2 cellular contexts compared by ENCODE assay signal in the genomic region with DNA sequence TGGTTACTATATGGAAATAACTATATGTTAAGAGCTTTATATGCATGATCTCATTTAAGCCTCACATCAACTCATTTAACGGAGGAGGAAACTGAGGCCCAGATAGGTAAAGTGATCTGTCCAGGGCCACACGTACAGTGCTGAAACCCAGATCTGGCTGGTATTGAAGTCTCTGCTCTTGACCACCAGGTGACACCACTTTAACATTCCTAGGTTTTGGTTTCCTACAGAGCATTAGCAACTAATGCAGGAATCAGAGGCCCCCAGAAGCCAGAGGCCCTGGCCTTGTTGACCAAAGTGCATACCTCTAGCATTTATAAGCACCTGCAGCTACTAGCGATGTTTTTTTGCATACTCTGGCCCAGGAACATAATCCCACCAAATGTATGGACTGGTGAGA.
TF ChIP-seq lines count a peak whose summit lies in the region.

No MANE protein-coding gene starts in this region.

TF ChIP-seq in SK-N-SH, 30 proteins besides CTCF, POLR2A, EP300 and RAD21 (continued from another document):
- TF ChIP-seq, protein P1, sequence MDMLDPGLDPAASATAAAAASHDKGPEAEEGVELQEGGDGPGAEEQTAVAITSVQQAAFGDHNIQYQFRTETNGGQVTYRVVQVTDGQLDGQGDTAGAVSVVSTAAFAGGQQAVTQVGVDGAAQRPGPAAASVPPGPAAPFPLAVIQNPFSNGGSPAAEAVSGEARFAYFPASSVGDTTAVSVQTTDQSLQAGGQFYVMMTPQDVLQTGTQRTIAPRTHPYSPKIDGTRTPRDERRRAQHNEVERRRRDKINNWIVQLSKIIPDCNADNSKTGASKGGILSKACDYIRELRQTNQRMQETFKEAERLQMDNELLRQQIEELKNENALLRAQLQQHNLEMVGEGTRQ (IDR thresholded peaks at IDR 0.05; ENCODE audit: borderline replicate concordance, low read depth, low read length), result no peak
- TF ChIP-seq CHD2 (IDR thresholded peaks at IDR 0.05; ENCODE audit: low read length, partially characterized antibody) (no peak), GABPA (IDR thresholded peaks at IDR 0.05; ENCODE audit: low read depth) (no peak), FOXJ3 (CRISPR knock-in tag; IDR thresholded peaks at IDR 0.05) (no peak), MXI1 (IDR thresholded peaks at IDR 0.05; ENCODE audit: low read depth, low read length) (no peak), YY1 (IDR thresholded peaks at IDR 0.05; ENCODE audit: low read depth) (no peak)
- TF ChIP-seq, protein P2, sequence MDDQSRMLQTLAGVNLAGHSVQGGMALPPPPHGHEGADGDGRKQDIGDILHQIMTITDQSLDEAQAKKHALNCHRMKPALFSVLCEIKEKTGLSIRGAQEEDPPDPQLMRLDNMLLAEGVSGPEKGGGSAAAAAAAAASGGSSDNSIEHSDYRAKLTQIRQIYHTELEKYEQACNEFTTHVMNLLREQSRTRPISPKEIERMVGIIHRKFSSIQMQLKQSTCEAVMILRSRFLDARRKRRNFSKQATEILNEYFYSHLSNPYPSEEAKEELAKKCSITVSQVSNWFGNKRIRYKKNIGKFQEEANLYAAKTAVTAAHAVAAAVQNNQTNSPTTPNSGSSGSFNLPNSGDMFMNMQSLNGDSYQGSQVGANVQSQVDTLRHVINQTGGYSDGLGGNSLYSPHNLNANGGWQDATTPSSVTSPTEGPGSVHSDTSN (IDR thresholded peaks at IDR 0.05), result no peak
- TF ChIP-seq, protein P3, sequence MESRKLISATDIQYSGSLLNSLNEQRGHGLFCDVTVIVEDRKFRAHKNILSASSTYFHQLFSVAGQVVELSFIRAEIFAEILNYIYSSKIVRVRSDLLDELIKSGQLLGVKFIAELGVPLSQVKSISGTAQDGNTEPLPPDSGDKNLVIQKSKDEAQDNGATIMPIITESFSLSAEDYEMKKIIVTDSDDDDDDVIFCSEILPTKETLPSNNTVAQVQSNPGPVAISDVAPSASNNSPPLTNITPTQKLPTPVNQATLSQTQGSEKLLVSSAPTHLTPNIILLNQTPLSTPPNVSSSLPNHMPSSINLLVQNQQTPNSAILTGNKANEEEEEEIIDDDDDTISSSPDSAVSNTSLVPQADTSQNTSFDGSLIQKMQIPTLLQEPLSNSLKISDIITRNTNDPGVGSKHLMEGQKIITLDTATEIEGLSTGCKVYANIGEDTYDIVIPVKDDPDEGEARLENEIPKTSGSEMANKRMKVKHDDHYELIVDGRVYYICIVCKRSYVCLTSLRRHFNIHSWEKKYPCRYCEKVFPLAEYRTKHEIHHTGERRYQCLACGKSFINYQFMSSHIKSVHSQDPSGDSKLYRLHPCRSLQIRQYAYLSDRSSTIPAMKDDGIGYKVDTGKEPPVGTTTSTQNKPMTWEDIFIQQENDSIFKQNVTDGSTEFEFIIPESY (IDR thresholded peaks at IDR 0.05; ENCODE audit: borderline replicate concordance, low read depth), result no peak

TF ChIP-seq in SK-N-SH treated with all-trans-retinoic acid at 6 μM for 48 hours, 23 proteins besides CTCF, POLR2A, EP300 and RAD21 (continued from another document):
- TF ChIP-seq, protein P4, sequence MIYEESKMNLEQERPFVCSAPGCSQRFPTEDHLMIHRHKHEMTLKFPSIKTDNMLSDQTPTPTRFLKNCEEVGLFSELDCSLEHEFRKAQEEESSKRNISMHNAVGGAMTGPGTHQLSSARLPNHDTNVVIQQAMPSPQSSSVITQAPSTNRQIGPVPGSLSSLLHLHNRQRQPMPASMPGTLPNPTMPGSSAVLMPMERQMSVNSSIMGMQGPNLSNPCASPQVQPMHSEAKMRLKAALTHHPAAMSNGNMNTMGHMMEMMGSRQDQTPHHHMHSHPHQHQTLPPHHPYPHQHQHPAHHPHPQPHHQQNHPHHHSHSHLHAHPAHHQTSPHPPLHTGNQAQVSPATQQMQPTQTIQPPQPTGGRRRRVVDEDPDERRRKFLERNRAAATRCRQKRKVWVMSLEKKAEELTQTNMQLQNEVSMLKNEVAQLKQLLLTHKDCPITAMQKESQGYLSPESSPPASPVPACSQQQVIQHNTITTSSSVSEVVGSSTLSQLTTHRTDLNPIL (CRISPR knock-in tag; IDR thresholded peaks at IDR 0.05; ENCODE audit: low read depth), result no peak
